17 cellular contexts compared by ENCODE assay signal in genomic region chr20:44021186-44021585, GRCh38.
"Had no signal": no experiment of that assay in that cellular context is flagged by ENCODE, and none has a peak within 500 bp of the region (broad histone marks: within the 10 kb centered on the region; RNA-seq: fewer than 3 reads in every experiment).

No MANE protein-coding gene starts in this region.

- H3K4me3 Mint-ChIP-seq: activated naive CD8-positive, alpha-beta T cell treated with anti-CD3 and anti-CD28 coated beads, Interleukin-2, amount 50 U/mL, for 24 hours; activated T-helper 1 cell treated with anti-CD3 and anti-CD28 coated beads, Interleukin-12 subunit alpha, Interleukin-12 subunit beta, Interleukin-2, Interleukin-4 antibody, amounts not matched to agents 30 ng/mL and 10 ng/mL and 1 ng/mL, durations not matched to agents 14 hours and 24 hours and 36 hours; dendritic cell treated with granulocyte-macrophage colony-stimulating factor and Interleukin-4, amounts not matched to agents 40 ng/mL and 50 ng/mL, for 4 days; mesothelial cell of epicardium; nephron; stimulated activated naive CD8-positive, alpha-beta T cell treated with anti-CD3 and anti-CD28 coated beads, Interleukin-15, Interleukin-2, amounts not matched to agents 100 ng/mL and 50 ng/mL, for 24 hours had no signal

- H3K4me3 ChIP-seq: pancreas, thyroid gland, upper lobe of right lung had no signal

- H3K27me3 ChIP-seq: pancreas, thyroid gland, upper lobe of right lung had no signal

- H3K36me3 Mint-ChIP-seq: mesothelial cell of epicardium had no signal

- H3K4me1 ChIP-seq: foreskin keratinocyte, pancreas had no signal

- H3K9me3 Mint-ChIP-seq: activated naive CD8-positive, alpha-beta T cell treated with anti-CD3 and anti-CD28 coated beads, Interleukin-2, amount 50 U/mL, for 24 hours; activated T-helper 1 cell treated with anti-CD3 and anti-CD28 coated beads, Interleukin-12 subunit alpha, Interleukin-12 subunit beta, Interleukin-2, Interleukin-4 antibody, amounts not matched to agents 30 ng/mL and 10 ng/mL and 1 ng/mL, durations not matched to agents 14 hours and 24 hours and 36 hours; dendritic cell treated with granulocyte-macrophage colony-stimulating factor and Interleukin-4, amounts not matched to agents 40 ng/mL and 50 ng/mL, for 4 days; mesothelial cell of epicardium; nephron; stimulated activated naive CD8-positive, alpha-beta T cell treated with anti-CD3 and anti-CD28 coated beads, Interleukin-15, Interleukin-2, amounts not matched to agents 100 ng/mL and 50 ng/mL, for 24 hours had no signal

- H3K9me3 ChIP-seq: pancreas, thyroid gland, upper lobe of right lung had no signal

- H3K27ac Mint-ChIP-seq: activated naive CD8-positive, alpha-beta T cell treated with anti-CD3 and anti-CD28 coated beads, Interleukin-2, amount 50 U/mL, for 24 hours; activated T-helper 1 cell treated with anti-CD3 and anti-CD28 coated beads, Interleukin-12 subunit alpha, Interleukin-12 subunit beta, Interleukin-2, Interleukin-4 antibody, amounts not matched to agents 30 ng/mL and 10 ng/mL and 1 ng/mL, durations not matched to agents 14 hours and 24 hours and 36 hours; dendritic cell treated with granulocyte-macrophage colony-stimulating factor and Interleukin-4, amounts not matched to agents 40 ng/mL and 50 ng/mL, for 4 days; mesothelial cell of epicardium; nephron; stimulated activated naive CD8-positive, alpha-beta T cell treated with anti-CD3 and anti-CD28 coated beads, Interleukin-15, Interleukin-2, amounts not matched to agents 100 ng/mL and 50 ng/mL, for 24 hours had no signal

- ATAC-seq: activated naive CD8-positive, alpha-beta T cell treated with anti-CD3 and anti-CD28 coated beads, Interleukin-2, amount 50 U/mL, for 24 hours; foreskin keratinocyte; left ventricle myocardium superior; pancreas; right cardiac atrium; upper lobe of right lung had no signal

- DNase-seq: activated CD4-positive, alpha-beta T cell treated with anti-CD3 and anti-CD28 coated beads for 1 hour; activated naive CD4-positive, alpha-beta T cell; activated naive CD8-positive, alpha-beta T cell treated with anti-CD3 and anti-CD28 coated beads, Interleukin-2, amount 50 U/mL, for 24 hours; effector CD4-positive, alpha-beta T cell; foreskin keratinocyte; left ventricle myocardium superior; mammary epithelial cell; pancreas; right cardiac atrium; stimulated activated CD4-positive, alpha-beta T cell treated with anti-CD3 and anti-CD28 coated beads, Interleukin-12 subunit alpha, Interleukin-12 subunit beta, amount 100 ng/mL, for 4 hours; thyroid gland; upper lobe of right lung had no signal

- H3K27ac ChIP-seq: foreskin keratinocyte, pancreas, thyroid gland, upper lobe of right lung had no signal

- H3K36me3 ChIP-seq: pancreas, thyroid gland, upper lobe of right lung had no signal
